10 cellular contexts compared by ENCODE assay signal in genomic region chr13:73967397-73968165, GRCh38.
DNase-seq lines count a peak whose midpoint lies in the region; ATAC-seq lines count a peak whose summit lies in the region.
"Had no signal": no experiment of that assay in that cellular context is flagged by ENCODE, and none has a peak within 500 bp of the region (broad histone marks: within the 10 kb centered on the region; RNA-seq: fewer than 3 reads in every experiment).

No MANE protein-coding gene starts in this region.

- DNase-seq in immature natural killer cell (no peak), left lobe of liver (ENCODE audit: low spot score) (no peak), AG08395 (ENCODE audit: low spot score) (no peak)
- no peak for DNase-seq in activated CD4-positive, alpha-beta T cell treated with anti-CD3 and anti-CD28 coated beads for 36 hours
- DNase-seq in activated CD4-positive, alpha-beta T cell treated with anti-CD3 and anti-CD28 coated beads for 48 hours, result no peak
- DNase-seq: occipital lobe had no signal

- CTCF ChIA-PET in activated CD4-positive, alpha-beta T cell treated with anti-CD3 and anti-CD28 coated beads for 36 hours (lab: Charles Lee), result interaction anchor here (1.0 kb wide), 1 partner anchor 8 kb away, joined by 3 read pairs; no protein-coding TSS in a partner anchor

- H3K27me3 Mint-ChIP-seq in immature natural killer cell (ENCODE audit: low read depth in 3 of 3), result peaks cover 0 to 3% (median 1%) of the 10 kb centered on the region in 3 donors
- no peaks in the 10 kb centered on the region for H3K27me3 Mint-ChIP-seq in activated CD4-positive, alpha-beta T cell treated with anti-CD3 and anti-CD28 coated beads for 36 hours
- H3K27me3 Mint-ChIP-seq: central memory CD8-positive, alpha-beta T cell had no signal

- ATAC-seq in GM18519 (IDR thresholded peaks at IDR 0.05; ENCODE audit: low FRiP score, unreplicated experiment), result peak; percentile 99
- peak; percentile 99 for ATAC-seq in GM21447 (IDR thresholded peaks at IDR 0.05; ENCODE audit: unreplicated experiment)
- ATAC-seq in HG03135 (IDR thresholded peaks at IDR 0.05; ENCODE audit: unreplicated experiment), result peak; percentile 100
- ATAC-seq in activated CD4-positive, alpha-beta T cell treated with anti-CD3 and anti-CD28 coated beads for 36 hours, result no peak
- ATAC-seq in left lobe of liver, result no peak

- no peaks in the 10 kb centered on the region for H3K9me3 Mint-ChIP-seq in immature natural killer cell
- no peaks in the 10 kb centered on the region for H3K9me3 Mint-ChIP-seq in activated CD4-positive, alpha-beta T cell treated with anti-CD3 and anti-CD28 coated beads for 36 hours (ENCODE audit: low read depth)
- H3K9me3 Mint-ChIP-seq: central memory CD8-positive, alpha-beta T cell had no signal

- H3K4me3 Mint-ChIP-seq in immature natural killer cell, result no peak overlapping the region
- H3K4me3 Mint-ChIP-seq in activated CD4-positive, alpha-beta T cell treated with anti-CD3 and anti-CD28 coated beads for 36 hours, result no peak overlapping the region
- H3K4me3 Mint-ChIP-seq: central memory CD8-positive, alpha-beta T cell had no signal

- peaks cover 0 to 5% (median 0%) of the 10 kb centered on the region in 3 donors for H3K36me3 Mint-ChIP-seq in immature natural killer cell
- peaks cover 6% of the 10 kb centered on the region for H3K36me3 Mint-ChIP-seq in activated CD4-positive, alpha-beta T cell treated with anti-CD3 and anti-CD28 coated beads for 36 hours (ENCODE audit: low read depth)

- intact Hi-C loops in activated CD4-positive, alpha-beta T cell treated with anti-CD3 and anti-CD28 coated beads for 36 hours (cut with DNase I, micrococcal nuclease), result no loop called here

- H3K27ac Mint-ChIP-seq in immature natural killer cell, result peak overlapping the region in 5 of 6 donors; percentile 8 to 66 (median 18)
- no peak overlapping the region for H3K27ac Mint-ChIP-seq in activated CD4-positive, alpha-beta T cell treated with anti-CD3 and anti-CD28 coated beads for 36 hours

- H3K4me1 Mint-ChIP-seq in immature natural killer cell, result peaks cover 69 to 86% of the 10 kb centered on the region in 2 donors
- peaks cover 46% of the 10 kb centered on the region for H3K4me1 Mint-ChIP-seq in activated CD4-positive, alpha-beta T cell treated with anti-CD3 and anti-CD28 coated beads for 36 hours

- POLR2A ChIA-PET in activated CD4-positive, alpha-beta T cell treated with anti-CD3 and anti-CD28 coated beads for 36 hours (lab: Charles Lee), result no interaction called here

Comparison
In these comparisons a context has a peak if more than half of its experiments do, and no peak if none do; other contexts are left out.
1. ATAC-seq: peak in GM18519 (single experiment), GM21447 (single experiment) and HG03135 (single experiment); none in activated CD4-positive, alpha-beta T cell treated with anti-CD3 and anti-CD28 coated beads for 36 hours (single experiment) and left lobe of liver (single experiment).